10 cellular contexts compared by ENCODE assay signal in the genomic region with DNA sequence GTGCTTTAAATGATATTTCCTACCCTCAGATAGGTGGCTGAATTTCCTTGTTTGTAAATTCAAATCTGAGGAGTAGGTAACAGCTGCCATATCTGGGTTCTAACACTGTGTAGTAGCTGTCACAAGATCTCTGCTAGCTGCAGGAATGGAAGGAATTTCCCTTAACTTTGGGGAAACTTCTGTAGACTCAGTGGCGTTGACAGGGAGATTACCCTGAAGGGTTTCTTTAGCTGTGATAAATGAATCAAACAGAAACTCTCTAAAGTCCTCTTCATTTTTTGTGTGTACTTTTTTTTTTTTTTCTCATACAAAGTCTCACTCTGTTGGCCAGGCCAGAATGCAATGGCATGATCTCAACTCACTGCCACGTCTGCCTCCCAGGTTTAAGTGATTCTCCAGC. TPM values are rescaled to one million over a fixed set of nuclear protein-coding genes. Genes with fewer than 3 reads are reported as not detected.
A peak's percentile ranks its signal among the peaks of the same experiment; 100 is the strongest.
DNase-seq lines count a peak whose midpoint lies in the region; ATAC-seq and TF ChIP-seq lines count a peak whose summit lies in the region.
"Had no signal": no experiment of that assay in that cellular context is flagged by ENCODE, and none has a peak within 500 bp of the region (broad histone marks: within the 10 kb centered on the region; RNA-seq: fewer than 3 reads in every experiment).

No MANE protein-coding gene starts in this region.

- no peak for TF ChIP-seq POLR2A in ovary (IDR thresholded peaks at IDR 0.05)

- H3K4me1 Mint-ChIP-seq in activated CD8-positive, alpha-beta T cell treated with anti-CD3 and anti-CD28 coated beads for 36 hours (ENCODE audit: low read depth) = peaks cover 35% of the 10 kb centered on the region
- peaks cover 37% of the 10 kb centered on the region for H3K4me1 Mint-ChIP-seq in activated CD8-positive, alpha-beta T cell treated with anti-CD3 and anti-CD28 coated beads, Interleukin-2, amount 10 ng/mL, durations not matched to agents 7 days and 5 days (ENCODE audit: low read depth)
- peaks cover 19 to 37% of the 10 kb centered on the region in 2 donors for H3K4me1 Mint-ChIP-seq in stimulated activated naive B cell treated with anti-CD40 and anti-IgM and Interleukin-4, amounts not matched to agents 10 μg/mL and 1 μg/mL and 100 μg/mL, for 72 hours

- intact Hi-C loops in activated CD8-positive, alpha-beta T cell treated with anti-CD3 and anti-CD28 coated beads for 36 hours (cut with micrococcal nuclease) = no loop called here
- intact Hi-C loops in ovary (cut with DNase I) = no loop called here

- WGBS in ovary, 3 donors = 85 to 91% (median 90%) methylated on average over 2 of the region's 2 CpGs

- CTCF ChIA-PET in activated CD8-positive, alpha-beta T cell treated with anti-CD3 and anti-CD28 coated beads for 36 hours (lab: Charles Lee) = interaction anchor here (1.3 to 1.8 kb wide), 3 partner anchors 25 to 28 kb away, joined by 3 to 10 read pairs (median 4); no protein-coding TSS in a partner anchor
- CTCF ChIA-PET in activated CD8-positive, alpha-beta T cell treated with anti-CD3 and anti-CD28 coated beads, Interleukin-2, amount 10 ng/mL, durations not matched to agents 7 days and 5 days (lab: Charles Lee) = interaction anchor here (0.9 to 2.0 kb wide), 5 partner anchors 10 to 27 kb away, joined by 3 to 7 read pairs (median 4); a partner anchor contains a TSS

- H3K36me3 ChIP-seq in adipocyte (ENCODE audit: control insufficient read depth, insufficient read depth, low read length, severe bottlenecking) (no peaks in the 10 kb centered on the region), ovary (no peaks in the 10 kb centered on the region)

- H3K4me1 ChIP-seq in adipocyte (ENCODE audit: control insufficient read depth, insufficient read depth, low read length) (peaks cover 17% of the 10 kb centered on the region), ovary (ENCODE audit: insufficient read depth) (no peaks in the 10 kb centered on the region)

- H3K4me3 ChIP-seq in adipocyte (ENCODE audit: low read length) = no peak overlapping the region
- no peak overlapping the region for H3K4me3 ChIP-seq in ovary

- ATAC-seq in activated CD8-positive, alpha-beta T cell treated with anti-CD3 and anti-CD28 coated beads for 36 hours = peak; percentile 49
- no peak for ATAC-seq in activated CD8-positive, alpha-beta T cell treated with anti-CD3 and anti-CD28 coated beads, Interleukin-2, amount 10 ng/mL, durations not matched to agents 7 days and 5 days
- ATAC-seq in HG02870 (IDR thresholded peaks at IDR 0.05; ENCODE audit: unreplicated experiment) (peak; percentile 61), HG02852 (IDR thresholded peaks at IDR 0.05; ENCODE audit: unreplicated experiment) (no peak)
- ATAC-seq in stimulated activated naive B cell treated with anti-CD40 and anti-IgM and Interleukin-4, amounts not matched to agents 10 μg/mL and 1 μg/mL and 100 μg/mL, for 72 hours (replicated peaks) = peak; percentile 76 to 89

- peak overlapping the region; percentile 38 for H3K27ac Mint-ChIP-seq in activated CD8-positive, alpha-beta T cell treated with anti-CD3 and anti-CD28 coated beads for 36 hours
- H3K27ac Mint-ChIP-seq in activated CD8-positive, alpha-beta T cell treated with anti-CD3 and anti-CD28 coated beads, Interleukin-2, amount 10 ng/mL, durations not matched to agents 7 days and 5 days = no peak overlapping the region
- no peak overlapping the region for H3K27ac Mint-ChIP-seq in stimulated activated naive B cell treated with anti-CD40 and anti-IgM and Interleukin-4, amounts not matched to agents 10 μg/mL and 1 μg/mL and 100 μg/mL, for 72 hours

- H3K27ac ChIP-seq in ovary = no peak overlapping the region
- H3K27ac ChIP-seq: VCaP had no signal

- H3K36me3 Mint-ChIP-seq in activated CD8-positive, alpha-beta T cell treated with anti-CD3 and anti-CD28 coated beads for 36 hours (ENCODE audit: low read depth) = no peaks in the 10 kb centered on the region
- peaks cover 9% of the 10 kb centered on the region for H3K36me3 Mint-ChIP-seq in activated CD8-positive, alpha-beta T cell treated with anti-CD3 and anti-CD28 coated beads, Interleukin-2, amount 10 ng/mL, durations not matched to agents 7 days and 5 days (ENCODE audit: low read depth)
- H3K36me3 Mint-ChIP-seq in stimulated activated naive B cell treated with anti-CD40 and anti-IgM and Interleukin-4, amounts not matched to agents 10 μg/mL and 1 μg/mL and 100 μg/mL, for 72 hours = no peaks in the 10 kb centered on the region

- no peaks in the 10 kb centered on the region for H3K9me3 ChIP-seq in adipocyte (ENCODE audit: control insufficient read depth, low read length)
- no peaks in the 10 kb centered on the region for H3K9me3 ChIP-seq in ovary

- POLR2A ChIA-PET in activated CD8-positive, alpha-beta T cell treated with anti-CD3 and anti-CD28 coated beads for 36 hours (lab: Charles Lee) = interaction anchor here (1.0 kb wide), 1 partner anchor 16 kb away, joined by 3 read pairs; no protein-coding TSS in a partner anchor
- POLR2A ChIA-PET in activated CD8-positive, alpha-beta T cell treated with anti-CD3 and anti-CD28 coated beads, Interleukin-2, amount 10 ng/mL, durations not matched to agents 7 days and 5 days (lab: Charles Lee) = interaction anchor here (1.9 kb wide), 1 partner anchor 26 kb away, joined by 7 read pairs; a partner anchor contains a TSS

- peak overlapping the region; percentile 31 for H3K9ac ChIP-seq in adipocyte (ENCODE audit: low read length)

- no peak for DNase-seq in activated CD8-positive, alpha-beta T cell treated with anti-CD3 and anti-CD28 coated beads for 36 hours
- no peak for DNase-seq in activated CD8-positive, alpha-beta T cell treated with anti-CD3 and anti-CD28 coated beads, Interleukin-2, amount 10 ng/mL, durations not matched to agents 7 days and 5 days
- peak; percentile 50 for DNase-seq in adipocyte (ENCODE audit: low read depth)
- peak; percentile 16 for DNase-seq in stimulated activated naive B cell treated with anti-CD40 and anti-IgM and Interleukin-4, amounts not matched to agents 10 μg/mL and 1 μg/mL and 100 μg/mL, for 72 hours
- no peak for DNase-seq in NCI-H345 treated with DMSO at 0.1 percent for 48 hours (lab: John Stamatoyannopoulos, UW; ENCODE audit: unreplicated experiment)
- DNase-seq in ovary = no peak
- DNase-seq: NK-92 treated with Interleukin-12 subunit alpha and Interleukin-12 subunit beta, amount 100 ng/mL, for 24 hours had no signal

- peaks cover 4% of the 10 kb centered on the region for H3K9me3 Mint-ChIP-seq in activated CD8-positive, alpha-beta T cell treated with anti-CD3 and anti-CD28 coated beads for 36 hours
- peaks cover 1% of the 10 kb centered on the region for H3K9me3 Mint-ChIP-seq in activated CD8-positive, alpha-beta T cell treated with anti-CD3 and anti-CD28 coated beads, Interleukin-2, amount 10 ng/mL, durations not matched to agents 7 days and 5 days (ENCODE audit: insufficient read depth)
- H3K9me3 Mint-ChIP-seq in stimulated activated naive B cell treated with anti-CD40 and anti-IgM and Interleukin-4, amounts not matched to agents 10 μg/mL and 1 μg/mL and 100 μg/mL, for 72 hours = peaks cover under 1 to 7% of the 10 kb centered on the region in 2 donors

- H3K4me3 Mint-ChIP-seq in activated CD8-positive, alpha-beta T cell treated with anti-CD3 and anti-CD28 coated beads for 36 hours = no peak overlapping the region
- no peak overlapping the region for H3K4me3 Mint-ChIP-seq in activated CD8-positive, alpha-beta T cell treated with anti-CD3 and anti-CD28 coated beads, Interleukin-2, amount 10 ng/mL, durations not matched to agents 7 days and 5 days
- no peak overlapping the region for H3K4me3 Mint-ChIP-seq in stimulated activated naive B cell treated with anti-CD40 and anti-IgM and Interleukin-4, amounts not matched to agents 10 μg/mL and 1 μg/mL and 100 μg/mL, for 72 hours

- H3K27me3 ChIP-seq in adipocyte (replicated peaks; ENCODE audit: control insufficient read depth, insufficient read depth, low read length) (no peaks in the 10 kb centered on the region), ovary (no peaks in the 10 kb centered on the region)

- no peak for TF ChIP-seq CTCF in activated CD8-positive, alpha-beta T cell treated with anti-CD3 and anti-CD28 coated beads for 36 hours (IDR thresholded peaks at IDR 0.05)
- no peak for TF ChIP-seq CTCF in ovary (IDR thresholded peaks at IDR 0.05)

- H3K27me3 Mint-ChIP-seq in activated CD8-positive, alpha-beta T cell treated with anti-CD3 and anti-CD28 coated beads for 36 hours = no peaks in the 10 kb centered on the region
- H3K27me3 Mint-ChIP-seq in activated CD8-positive, alpha-beta T cell treated with anti-CD3 and anti-CD28 coated beads, Interleukin-2, amount 10 ng/mL, durations not matched to agents 7 days and 5 days (ENCODE audit: low read depth) = no peaks in the 10 kb centered on the region
- no peaks in the 10 kb centered on the region for H3K27me3 Mint-ChIP-seq in stimulated activated naive B cell treated with anti-CD40 and anti-IgM and Interleukin-4, amounts not matched to agents 10 μg/mL and 1 μg/mL and 100 μg/mL, for 72 hours

- no peak for TF ChIP-seq EP300 in ovary (IDR thresholded peaks at IDR 0.05)

RNA-seq across cellular contexts. Expression of a gene that starts 5.3 kb away (rescaled TPM):
- total RNA-seq in activated CD8-positive, alpha-beta T cell treated with anti-CD3 and anti-CD28 coated beads for 36 hours = 1 to 10 TPM; 8.4 to 9.7 TPM
- 10 to 100 TPM; 59.0 to 68.1 TPM for total RNA-seq in activated CD8-positive, alpha-beta T cell treated with anti-CD3 and anti-CD28 coated beads, Interleukin-2, amount 10 ng/mL, durations not matched to agents 7 days and 5 days
- total RNA-seq in ovary = 10 to 100 TPM in 2 of 7 donors, 1 to 10 TPM in 5; 1.5 to 11.9 (median 5.4) TPM
- polyA plus RNA-seq in ovary = 10 to 100 TPM in 1 of 2 donors, 1 to 10 TPM in 1; 5.0 to 20.8 TPM

RNA-seq across cellular contexts. Expression of a gene that starts 26.0 kb away (rescaled TPM):
- 10 to 100 TPM in 1 of 2 experiments, 1 to 10 TPM in 1; 8.9 to 10.6 TPM for total RNA-seq in activated CD8-positive, alpha-beta T cell treated with anti-CD3 and anti-CD28 coated beads for 36 hours
- total RNA-seq in activated CD8-positive, alpha-beta T cell treated with anti-CD3 and anti-CD28 coated beads, Interleukin-2, amount 10 ng/mL, durations not matched to agents 7 days and 5 days = 10 to 100 TPM; 12.3 to 14.2 TPM
- 1 to 10 TPM in 5 of 7 donors, under 1 TPM in 2; 0.23 to 6.2 (median 2.9) TPM for total RNA-seq in ovary
- polyA plus RNA-seq in ovary = 1 to 10 TPM; 2.2 to 4.6 TPM

Comparison
In these comparisons a context has a peak if more than half of its experiments do, and no peak if none do; other contexts are left out.
1. ATAC-seq: peak in activated CD8-positive, alpha-beta T cell treated with anti-CD3 and anti-CD28 coated beads for 36 hours (single experiment), HG02870 (single experiment) and stimulated activated naive B cell treated with anti-CD40 and anti-IgM and Interleukin-4, amounts not matched to agents 10 μg/mL and 1 μg/mL and 100 μg/mL, for 72 hours (2 of 2); none in activated CD8-positive, alpha-beta T cell treated with anti-CD3 and anti-CD28 coated beads, Interleukin-2, amount 10 ng/mL, durations not matched to agents 7 days and 5 days (single experiment) and HG02852 (single experiment).
2. RNA of a gene that starts 5.3 kb away (total RNA-seq): 59.0 to 68.1 TPM in activated CD8-positive, alpha-beta T cell treated with anti-CD3 and anti-CD28 coated beads, Interleukin-2, amount 10 ng/mL, durations not matched to agents 7 days and 5 days; 8.4 to 9.7 TPM in activated CD8-positive, alpha-beta T cell treated with anti-CD3 and anti-CD28 coated beads for 36 hours and 1.5 to 11.9 TPM in ovary; every median in the first group is over 4 times any median in the second.
3. DNase-seq: peak in adipocyte (single experiment) and stimulated activated naive B cell treated with anti-CD40 and anti-IgM and Interleukin-4, amounts not matched to agents 10 μg/mL and 1 μg/mL and 100 μg/mL, for 72 hours (single experiment); none in activated CD8-positive, alpha-beta T cell treated with anti-CD3 and anti-CD28 coated beads for 36 hours (single experiment), activated CD8-positive, alpha-beta T cell treated with anti-CD3 and anti-CD28 coated beads, Interleukin-2, amount 10 ng/mL, durations not matched to agents 7 days and 5 days (single experiment), NCI-H345 treated with DMSO at 0.1 percent for 48 hours (single experiment) and ovary (0 of 5).